28 cellular contexts compared by ENCODE assay signal in the genomic region with DNA sequence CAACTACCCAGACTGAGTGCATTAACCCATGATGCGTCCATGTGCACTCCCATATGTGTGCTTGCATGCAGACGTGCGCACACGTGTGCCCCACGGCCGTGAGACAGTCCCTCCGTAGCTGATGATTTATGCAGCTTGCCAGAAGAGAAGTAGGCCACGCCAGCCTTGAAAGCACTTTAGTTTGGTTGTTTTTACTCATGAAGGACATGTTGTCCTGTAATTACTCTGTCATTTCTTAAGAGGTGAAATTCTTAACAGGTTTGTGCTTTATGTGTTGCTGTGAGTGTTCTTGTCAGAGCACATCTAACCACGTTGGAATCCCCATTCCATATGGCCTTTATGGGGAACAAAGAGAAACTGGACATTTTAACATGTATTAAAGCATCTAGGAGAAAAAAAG.
DNase-seq lines count a peak whose midpoint lies in the region; ATAC-seq, FAIRE-seq and TF ChIP-seq lines count a peak whose summit lies in the region.
"Had no signal": no experiment of that assay in that cellular context is flagged by ENCODE, and none has a peak within 500 bp of the region (broad histone marks: within the 10 kb centered on the region; RNA-seq: fewer than 3 reads in every experiment).

No MANE protein-coding gene starts in this region.

- H3K9me3 ChIP-seq in Caco-2: no peaks in the 10 kb centered on the region
- no peaks in the 10 kb centered on the region for H3K9me3 ChIP-seq in astrocyte (ENCODE audit: insufficient read depth, low read depth, low read length)
- H3K9me3 ChIP-seq in lower lobe of right lung: no peaks in the 10 kb centered on the region
- H3K9me3 ChIP-seq: SK-N-SH, spleen had no signal

- no peaks in the 10 kb centered on the region for H3K36me3 ChIP-seq in Caco-2 (ENCODE audit: control insufficient read depth, insufficient read depth, low read length)
- no peaks in the 10 kb centered on the region for H3K36me3 ChIP-seq in astrocyte (ENCODE audit: insufficient read depth, low read length)
- H3K36me3 ChIP-seq in lower lobe of right lung: no peaks in the 10 kb centered on the region
- H3K36me3 ChIP-seq: spleen had no signal

- H3K4me3 ChIP-seq in Caco-2 (ENCODE audit: low read depth, low read length) (no peak overlapping the region), astrocyte (ENCODE audit: insufficient read depth, low read depth, low read length) (no peak overlapping the region), lower lobe of right lung (no peak overlapping the region)
- H3K4me3 ChIP-seq: coronary artery, spleen had no signal

- H3K27ac ChIP-seq in astrocyte (ENCODE audit: low read depth, low read length) (no peak overlapping the region), lower lobe of right lung (no peak overlapping the region)
- H3K27ac ChIP-seq: coronary artery, HL-60, spleen had no signal

- H3K27me3 Mint-ChIP-seq in Caco-2 (ENCODE audit: insufficient read depth, unreplicated experiment): no peaks in the 10 kb centered on the region
- H3K27me3 Mint-ChIP-seq in astrocyte (ENCODE audit: low read depth, unreplicated experiment): no peaks in the 10 kb centered on the region
- H3K27me3 Mint-ChIP-seq: activated naive CD4-positive, alpha-beta T cell treated with anti-CD3 and anti-CD28 coated beads, Interleukin-2, amount 10 ng/mL, durations not matched to agents 7 days and 5 days; memory B cell; naive B cell had no signal

- H3K9ac ChIP-seq in astrocyte (ENCODE audit: low read length): no peak overlapping the region

- H3K4me2 ChIP-seq in astrocyte (ENCODE audit: low read length): no peak overlapping the region

- POLR2A ChIA-PET in Caco-2 (lab: Charles Lee): interaction anchor here (0.6 kb wide), 4 partner anchors 8 to 468 kb away, joined by 3 to 7 read pairs (median 5); partner anchors contain the start of gene LMO4

- peak overlapping the region; percentile 66 for H3K4me3 Mint-ChIP-seq in Caco-2 (ENCODE audit: unreplicated experiment)
- H3K4me3 Mint-ChIP-seq in astrocyte (ENCODE audit: unreplicated experiment): no peak overlapping the region
- H3K4me3 Mint-ChIP-seq: activated naive CD4-positive, alpha-beta T cell treated with anti-CD3 and anti-CD28 coated beads, Interleukin-2, amount 10 ng/mL, durations not matched to agents 7 days and 5 days; CD8-positive, alpha-beta T cell; effector memory CD8-positive, alpha-beta T cell; memory B cell; naive B cell; T-helper 1 cell treated with Interleukin-12 subunit alpha and Interleukin-12 subunit beta and Interleukin-4 antibody, amounts not matched to agents 30 μg/mL and 1 μg/mL, for 36 hours had no signal

- intact Hi-C loops in Caco-2 (cut with micrococcal nuclease; ENCODE audit: unreplicated experiment) (loop anchor here (1.0 to 5.0 kb wide), 3 partner anchors 9 to 469 kb away; partner anchors contain the start of gene LMO4), lower lobe of right lung (cut with DNase I) (no loop called here)

- H2AFZ ChIP-seq in astrocyte (ENCODE audit: low read depth, low read length): no peak overlapping the region

- H4K20me1 ChIP-seq in astrocyte (ENCODE audit: insufficient read depth, low read length): no peaks in the 10 kb centered on the region

- ATAC-seq in lower lobe of right lung (peak; percentile 53 to 80), HG03196 (IDR thresholded peaks at IDR 0.05; ENCODE audit: unreplicated experiment) (no peak), HG03432 (IDR thresholded peaks at IDR 0.05; ENCODE audit: unreplicated experiment) (no peak)
- ATAC-seq: CD8-positive, alpha-beta T cell; effector memory CD8-positive, alpha-beta T cell had no signal

- H3K4me1 ChIP-seq in Caco-2 (peaks cover 76% of the 10 kb centered on the region), astrocyte (ENCODE audit: insufficient read depth, low read length) (peaks cover 10% of the 10 kb centered on the region), lower lobe of right lung (peaks cover 7% of the 10 kb centered on the region)
- H3K4me1 ChIP-seq: spleen had no signal

- H3K79me2 ChIP-seq in astrocyte (ENCODE audit: insufficient read depth, low read length): no peaks in the 10 kb centered on the region

- no TSS peak for BruUV-seq in Caco-2 (replicated peaks; lab: Mats Ljungman, UMichigan)

- no peak for TF ChIP-seq CTCF in Caco-2 (IDR thresholded peaks at IDR 0.05; ENCODE audit: insufficient read depth in 1 of 2, low read depth in 1 of 2, low read length in 1 of 2, severe bottlenecking in 1 of 2, unreplicated experiment in 1 of 2)
- no peak for TF ChIP-seq CTCF in astrocyte (IDR thresholded peaks at IDR 0.05; ENCODE audit: insufficient read depth, low read depth, low read length)
- TF ChIP-seq CTCF in lower lobe of right lung (IDR thresholded peaks at IDR 0.05): no peak

- no peaks in the 10 kb centered on the region for H3K27me3 ChIP-seq in Caco-2 (replicated peaks; ENCODE audit: control insufficient read depth, insufficient read depth, low read length)
- no peaks in the 10 kb centered on the region for H3K27me3 ChIP-seq in astrocyte (ENCODE audit: insufficient read depth, low read length)
- H3K27me3 ChIP-seq in lower lobe of right lung (ENCODE audit: low read depth): no peaks in the 10 kb centered on the region
- H3K27me3 ChIP-seq: spleen had no signal

- H3K9me3 Mint-ChIP-seq in Caco-2 (ENCODE audit: unreplicated experiment): peaks cover 3% of the 10 kb centered on the region
- no peaks in the 10 kb centered on the region for H3K9me3 Mint-ChIP-seq in astrocyte (ENCODE audit: unreplicated experiment)
- H3K9me3 Mint-ChIP-seq: activated naive CD4-positive, alpha-beta T cell treated with anti-CD3 and anti-CD28 coated beads, Interleukin-2, amount 10 ng/mL, durations not matched to agents 7 days and 5 days; CD8-positive, alpha-beta T cell; effector memory CD8-positive, alpha-beta T cell; T-helper 1 cell treated with Interleukin-12 subunit alpha and Interleukin-12 subunit beta and Interleukin-4 antibody, amounts not matched to agents 30 μg/mL and 1 μg/mL, for 36 hours had no signal

- DNase-seq in Caco-2 (peak in 1 of 2 experiments; percentile 37), astrocyte (ENCODE audit: low read depth) (no peak), lower lobe of right lung (no peak), renal cortical epithelial cell (ENCODE audit: low read depth) (peak; percentile 62), GM19239 (ENCODE audit: insufficient read length, low spot score) (no peak), SIG-M5 treated with dmso at 0.1 percent for 504 hours (lab: John Stamatoyannopoulos, UW; ENCODE audit: unreplicated experiment) (no peak)
- DNase-seq: activated CD4-positive, alpha-beta T cell treated with anti-CD3 and anti-CD28 coated beads, Interleukin-2, amount 50 U/mL, for 48 hours; activated CD8-positive, alpha-beta memory T cell treated with anti-CD3 and anti-CD28 coated beads, Interleukin-2, amount 50 U/mL, for 4 hours; activated naive CD4-positive, alpha-beta T cell treated with anti-CD3 and anti-CD28 coated beads, Interleukin-2, amount 10 ng/mL, durations not matched to agents 7 days and 5 days; anterior cingulate cortex; CD8-positive, alpha-beta T cell; effector memory CD8-positive, alpha-beta T cell; H7; head of caudate nucleus; naive B cell; NCI-H1048; NCI-H1694; NCI-H2171; NCI-H510A; SK-N-SH; spleen had no signal

- CTCF ChIA-PET in Caco-2 (lab: Charles Lee): interaction anchor here (1.0 kb wide), 1 partner anchor 9 kb away, joined by 4 read pairs; no protein-coding TSS in a partner anchor

- H3K27ac Mint-ChIP-seq in Caco-2 (ENCODE audit: unreplicated experiment) (peak overlapping the region; percentile 77), astrocyte (ENCODE audit: unreplicated experiment) (peak overlapping the region; percentile 44)
- H3K27ac Mint-ChIP-seq: activated naive CD4-positive, alpha-beta T cell treated with anti-CD3 and anti-CD28 coated beads, Interleukin-2, amount 10 ng/mL, durations not matched to agents 7 days and 5 days; CD8-positive, alpha-beta T cell; effector memory CD8-positive, alpha-beta T cell; memory B cell; T-helper 1 cell treated with Interleukin-12 subunit alpha and Interleukin-12 subunit beta and Interleukin-4 antibody, amounts not matched to agents 30 μg/mL and 1 μg/mL, for 36 hours had no signal

- H3K4me1 Mint-ChIP-seq in Caco-2 (ENCODE audit: low read depth, unreplicated experiment): peaks cover 46% of the 10 kb centered on the region
- peaks cover 21% of the 10 kb centered on the region for H3K4me1 Mint-ChIP-seq in astrocyte (ENCODE audit: low read depth, unreplicated experiment)
- H3K4me1 Mint-ChIP-seq: activated naive CD4-positive, alpha-beta T cell treated with anti-CD3 and anti-CD28 coated beads, Interleukin-2, amount 10 ng/mL, durations not matched to agents 7 days and 5 days; naive B cell had no signal

- peak; percentile 20 for FAIRE-seq in astrocyte (lab: Jason Lieb, UNC)
- FAIRE-seq in GM19239 (lab: Jason Lieb, UNC): no peak
- FAIRE-seq: TTC549 had no signal

- H3K36me3 Mint-ChIP-seq in Caco-2 (ENCODE audit: insufficient read depth, unreplicated experiment): peaks cover 7% of the 10 kb centered on the region
- no peaks in the 10 kb centered on the region for H3K36me3 Mint-ChIP-seq in astrocyte (ENCODE audit: low read depth, unreplicated experiment)
- H3K36me3 Mint-ChIP-seq: activated naive CD4-positive, alpha-beta T cell treated with anti-CD3 and anti-CD28 coated beads, Interleukin-2, amount 10 ng/mL, durations not matched to agents 7 days and 5 days; CD8-positive, alpha-beta T cell; memory B cell; naive B cell had no signal

Comparison
In these comparisons a context has a peak if more than half of its experiments do, and no peak if none do; other contexts are left out.
1. ATAC-seq: peak in lower lobe of right lung (2 of 2); none in HG03196 (single experiment) and HG03432 (single experiment).